26 cellular contexts compared by ENCODE assay signal in genomic region chr5:55594636-55595035, GRCh38.
"Had no signal": no experiment of that assay in that cellular context is flagged by ENCODE, and none has a peak within 500 bp of the region (broad histone marks: within the 10 kb centered on the region; RNA-seq: fewer than 3 reads in every experiment).

No MANE protein-coding gene starts in this region.

- H3K4me3 ChIP-seq: body of pancreas, left lung, tibial artery had no signal

- H3K27me3 ChIP-seq: body of pancreas, left lung, tibial artery had no signal

- H3K27me3 Mint-ChIP-seq: activated CD4-positive, alpha-beta T cell treated with anti-CD3 and anti-CD28 coated beads, Interleukin-2, amount 10 ng/mL, durations not matched to agents 24 days and 14 days; activated CD8-positive, alpha-beta T cell treated with anti-CD3 and anti-CD28 coated beads for 36 hours; activated naive CD8-positive, alpha-beta T cell; T-cell had no signal

- DNase-seq: activated CD4-positive, alpha-beta T cell treated with anti-CD3 and anti-CD28 coated beads, Interleukin-2, amount 10 ng/mL, durations not matched to agents 24 days and 14 days; activated CD8-positive, alpha-beta memory T cell treated with anti-CD3 and anti-CD28 coated beads, Interleukin-2, amount 10 ng/mL, durations not matched to agents 7 days and 5 days; activated CD8-positive, alpha-beta T cell treated with anti-CD3 and anti-CD28 coated beads for 36 hours; amygdala; body of pancreas; caudate nucleus; endodermal cell; foreskin fibroblast; hippocampal formation; kidney glomerular epithelial cell; left lung; mammary epithelial cell; naive thymus-derived CD8-positive, alpha-beta T cell; retina; stimulated activated CD4-positive, alpha-beta T cell treated with anti-CD3 and anti-CD28 coated beads, Interleukin-4, amount 100 ng/mL, for 24 hours; stimulated activated naive CD4-positive, alpha-beta T cell treated with Interleukin-2 at 50 U/mL for 16 hours; substantia nigra; T-cell; tibial artery had no signal

- H3K9me3 Mint-ChIP-seq: activated CD8-positive, alpha-beta T cell treated with anti-CD3 and anti-CD28 coated beads for 36 hours; endodermal cell; mesothelial cell of epicardium; naive thymus-derived CD8-positive, alpha-beta T cell had no signal

- H3K36me3 Mint-ChIP-seq: mesothelial cell of epicardium, T-cell had no signal

- H3K4me3 Mint-ChIP-seq: activated CD4-positive, alpha-beta T cell treated with anti-CD3 and anti-CD28 coated beads, Interleukin-2, amount 10 ng/mL, durations not matched to agents 24 days and 14 days; activated CD8-positive, alpha-beta memory T cell treated with anti-CD3 and anti-CD28 coated beads, Interleukin-2, amount 10 ng/mL, durations not matched to agents 7 days and 5 days; activated CD8-positive, alpha-beta T cell treated with anti-CD3 and anti-CD28 coated beads for 36 hours; activated naive CD8-positive, alpha-beta T cell; endodermal cell; mesothelial cell of epicardium; naive thymus-derived CD8-positive, alpha-beta T cell; T-cell; T-helper 2 cell treated with Interferon-gamma antibody and Interleukin-4, amounts not matched to agents 5 μg/mL and 100 μg/mL, for 36 hours had no signal

- FAIRE-seq: urothelium cell line had no signal

- H3K9me3 ChIP-seq: body of pancreas, left lung, tibial artery had no signal

- ATAC-seq: activated CD4-positive, CD25-positive, alpha-beta regulatory T cell treated with anti-CD3 and anti-CD28 coated beads, Interleukin-2, amount 50 U/mL, for 24 hours; activated CD8-positive, alpha-beta memory T cell treated with anti-CD3 and anti-CD28 coated beads, Interleukin-2, amount 10 ng/mL, durations not matched to agents 7 days and 5 days; activated CD8-positive, alpha-beta T cell treated with anti-CD3 and anti-CD28 coated beads for 36 hours; body of pancreas; left lung; naive thymus-derived CD8-positive, alpha-beta T cell; SK-N-SH treated with all-trans-retinoic acid at 6 μM for 48 hours; T-cell had no signal

- H3K36me3 ChIP-seq: left lung, tibial artery had no signal

- H3K27ac Mint-ChIP-seq: activated CD4-positive, alpha-beta T cell treated with anti-CD3 and anti-CD28 coated beads, Interleukin-2, amount 10 ng/mL, durations not matched to agents 24 days and 14 days; activated CD8-positive, alpha-beta memory T cell treated with anti-CD3 and anti-CD28 coated beads, Interleukin-2, amount 10 ng/mL, durations not matched to agents 7 days and 5 days; activated CD8-positive, alpha-beta T cell treated with anti-CD3 and anti-CD28 coated beads for 36 hours; activated naive CD8-positive, alpha-beta T cell; endodermal cell; mesothelial cell of epicardium; progenitor cell of endocrine pancreas; T-cell; T-helper 2 cell treated with Interferon-gamma antibody and Interleukin-4, amounts not matched to agents 5 μg/mL and 100 μg/mL, for 36 hours had no signal

- H3K27ac ChIP-seq: tibial artery had no signal
